In the genomic region with DNA sequence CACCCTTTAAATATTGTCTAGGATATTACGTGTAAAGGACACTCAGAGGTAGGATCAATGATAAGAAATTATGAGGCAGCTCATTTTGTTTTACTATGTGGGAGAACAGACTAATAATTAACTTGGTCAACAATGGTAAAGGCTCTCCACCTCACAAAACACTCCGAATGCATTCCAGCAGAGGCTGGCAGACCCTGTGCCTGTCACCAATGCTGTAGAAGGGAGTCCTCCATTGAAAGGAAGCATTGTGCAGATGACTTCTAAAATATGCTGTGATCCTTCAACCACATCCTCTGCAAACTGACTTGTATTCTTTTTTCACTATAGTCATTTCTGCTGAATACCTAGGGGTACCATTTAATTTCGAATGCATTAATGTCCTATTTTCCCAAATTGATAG, we compare ENCODE assay signal across 13 cellular contexts.
"Had no signal": no experiment of that assay in that cellular context is flagged by ENCODE, and none has a peak within 500 bp of the region (broad histone marks: within the 10 kb centered on the region; RNA-seq: fewer than 3 reads in every experiment).

No MANE protein-coding gene starts in this region.

- H3K4me1 Mint-ChIP-seq: activated B cell treated with CpG ODN at 0.5 μM for 24 hours had no signal

- H3K4me3 ChIP-seq: cardiac muscle cell, esophagus muscularis mucosa, lung had no signal

- H3K27me3 ChIP-seq: cardiac muscle cell, esophagus muscularis mucosa had no signal

- H3K9me3 Mint-ChIP-seq: activated B cell treated with CpG ODN at 0.5 μM for 24 hours; activated CD8-positive, alpha-beta T cell treated with anti-CD3 and anti-CD28 coated beads for 36 hours; activated naive CD4-positive, alpha-beta T cell treated with anti-CD3 and anti-CD28 coated beads, Interleukin-2, amount 50 U/mL, for 24 hours; activated T-cell treated with anti-CD3 and anti-CD28 coated beads, Interleukin-2, amount 50 U/mL, for 24 hours; natural killer cell treated with Interleukin-12 subunit alpha and Interleukin-12 subunit beta and Interleukin-15 and Interleukin-18, amount 100 ng/mL, for 72 hours had no signal

- DNase-seq: activated B cell treated with CpG ODN at 0.5 μM for 24 hours; activated CD4-positive, alpha-beta T cell treated with anti-CD3 and anti-CD28 coated beads for 4 hours; activated CD8-positive, alpha-beta T cell treated with anti-CD3 and anti-CD28 coated beads for 36 hours; activated effector memory CD4-positive, alpha-beta T cell treated with Interleukin-2 at 50 U/mL for 16 hours; activated T-cell treated with anti-CD3 and anti-CD28 coated beads, Interleukin-2, amount 50 U/mL, for 24 hours; dermis blood vessel endothelial cell; effector memory CD4-positive, alpha-beta T cell; retina had no signal

- H3K9me3 ChIP-seq: esophagus muscularis mucosa had no signal

- H3K27me3 Mint-ChIP-seq: activated B cell treated with CpG ODN at 0.5 μM for 24 hours; activated CD8-positive, alpha-beta T cell treated with anti-CD3 and anti-CD28 coated beads for 36 hours; activated naive CD4-positive, alpha-beta T cell treated with anti-CD3 and anti-CD28 coated beads, Interleukin-2, amount 50 U/mL, for 24 hours had no signal

- H3K36me3 Mint-ChIP-seq: activated naive CD4-positive, alpha-beta T cell treated with anti-CD3 and anti-CD28 coated beads, Interleukin-2, amount 50 U/mL, for 24 hours; natural killer cell treated with Interleukin-12 subunit alpha and Interleukin-12 subunit beta and Interleukin-15 and Interleukin-18, amount 100 ng/mL, for 72 hours had no signal

- H3K36me3 ChIP-seq: cardiac muscle cell, esophagus muscularis mucosa had no signal

- H3K27ac Mint-ChIP-seq: activated B cell treated with CpG ODN at 0.5 μM for 24 hours; activated CD8-positive, alpha-beta T cell treated with anti-CD3 and anti-CD28 coated beads for 36 hours; activated naive CD4-positive, alpha-beta T cell treated with anti-CD3 and anti-CD28 coated beads, Interleukin-2, amount 50 U/mL, for 24 hours; activated T-cell treated with anti-CD3 and anti-CD28 coated beads, Interleukin-2, amount 50 U/mL, for 24 hours; natural killer cell treated with Interleukin-12 subunit alpha and Interleukin-12 subunit beta and Interleukin-15 and Interleukin-18, amount 100 ng/mL, for 72 hours had no signal

- H3K4me3 Mint-ChIP-seq: activated B cell treated with CpG ODN at 0.5 μM for 24 hours; activated CD8-positive, alpha-beta T cell treated with anti-CD3 and anti-CD28 coated beads for 36 hours; activated naive CD4-positive, alpha-beta T cell treated with anti-CD3 and anti-CD28 coated beads, Interleukin-2, amount 50 U/mL, for 24 hours; activated T-cell treated with anti-CD3 and anti-CD28 coated beads, Interleukin-2, amount 50 U/mL, for 24 hours; natural killer cell treated with Interleukin-12 subunit alpha and Interleukin-12 subunit beta and Interleukin-15 and Interleukin-18, amount 100 ng/mL, for 72 hours had no signal

- H3K27ac ChIP-seq: cardiac muscle cell, esophagus muscularis mucosa had no signal
